ENCODE assay signal across 9 cellular contexts in the genomic region with DNA sequence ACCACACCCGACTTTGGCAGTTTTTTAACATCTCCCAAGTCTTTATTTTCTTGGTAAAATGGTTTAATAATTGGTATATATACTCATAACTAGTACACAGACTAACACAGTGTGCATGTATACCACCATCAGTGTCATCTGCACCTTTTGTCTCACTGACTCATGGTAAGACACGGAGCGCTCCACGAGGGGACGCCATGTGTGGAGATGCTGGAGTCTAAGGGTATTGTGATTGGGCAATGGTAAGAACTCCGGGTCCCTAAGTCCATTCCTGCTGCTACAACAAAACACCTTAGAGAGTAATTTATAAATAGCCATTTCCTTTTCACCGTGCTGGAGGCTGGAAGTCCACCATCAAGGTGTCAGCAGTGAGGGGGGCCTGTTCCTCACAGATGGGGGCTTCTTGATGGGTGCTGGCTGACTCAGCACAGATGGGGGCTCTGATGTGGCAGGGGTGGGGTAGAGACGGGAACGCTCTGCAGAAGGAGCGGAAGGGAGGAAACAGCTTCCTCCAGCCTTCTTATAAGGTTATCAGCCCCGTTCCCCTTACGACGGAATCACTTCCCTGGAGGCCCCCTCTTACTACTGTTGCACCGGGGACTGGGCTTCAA. TPM values are rescaled to one million over a fixed set of nuclear protein-coding genes. Genes with fewer than 3 reads are reported as not detected.
DNase-seq lines count a peak whose midpoint lies in the region; ATAC-seq and TF ChIP-seq lines count a peak whose summit lies in the region.
"Had no signal": no experiment of that assay in that cellular context is flagged by ENCODE, and none has a peak within 500 bp of the region (broad histone marks: within the 10 kb centered on the region; RNA-seq: fewer than 3 reads in every experiment).

No MANE protein-coding gene starts in this region.

- WGBS in iPS DF 6.9 (ENCODE audit: insufficient coverage, insufficient read length) = no CpG with 5 or more reads among the region's 14 CpGs

- H3K36me3 ChIP-seq in HAP-1 (replicated peaks) (no peaks in the 10 kb centered on the region), iPS DF 6.9 (ENCODE audit: control insufficient read depth, insufficient read depth, low read length) (no peaks in the 10 kb centered on the region)

- ATAC-seq in foreskin keratinocyte (no peak), HG02571 (IDR thresholded peaks at IDR 0.05; ENCODE audit: unreplicated experiment) (no peak)
- ATAC-seq: HCT116 had no signal

- H3K9me3 ChIP-seq in HAP-1 = no peaks in the 10 kb centered on the region
- no peaks in the 10 kb centered on the region for H3K9me3 ChIP-seq in iPS DF 6.9 (ENCODE audit: control insufficient read depth, insufficient read depth, low read length)

- no peak for TF ChIP-seq CTCF in foreskin keratinocyte (conservative IDR thresholded peaks at IDR 0.05)

- in situ Hi-C loops in HAP-1 (cut with MboI; ENCODE audit: low sequenced_read_pairs) = no loop called here

- H3K4me1 ChIP-seq in HAP-1 (peaks cover 3% of the 10 kb centered on the region; the same call in 1 of the 2 replicates), iPS DF 6.9 (ENCODE audit: control insufficient read depth, insufficient read depth, low read length) (no peaks in the 10 kb centered on the region), foreskin keratinocyte (no peaks in the 10 kb centered on the region)

- H3K27ac ChIP-seq in iPS DF 6.9 (ENCODE audit: low read length) = no peak overlapping the region
- H3K27ac ChIP-seq in foreskin keratinocyte = no peak overlapping the region

- DNase-seq in HAP-1 (ENCODE audit: low spot score in 2 of 2) (no peak), iPS DF 6.9 (ENCODE audit: low read depth, low spot score) (no peak), foreskin keratinocyte (no peak), NCI-H748 (lab: John Stamatoyannopoulos, UW; ENCODE audit: unreplicated experiment) (no peak), Ammon's horn (ENCODE audit: low spot score) (no peak)
- DNase-seq in activated CD4-positive, alpha-beta T cell treated with anti-CD3 and anti-CD28 coated beads, Interleukin-2, amount 50 U/mL, for 1 hour = peak; percentile 6
- DNase-seq in stimulated activated CD4-positive, alpha-beta T cell treated with anti-CD3 and anti-CD28 coated beads, Interleukin-2, amount 100 ng/mL, for 24 hours = peak; percentile 23 to 27

- H3K27me3 ChIP-seq in HAP-1 (ENCODE audit: low read depth) (no peaks in the 10 kb centered on the region), iPS DF 6.9 (ENCODE audit: control insufficient read depth, insufficient read depth, low read length) (peaks cover 15% of the 10 kb centered on the region; the same call in 1 of the 2 replicates), foreskin keratinocyte (peaks cover 19% of the 10 kb centered on the region)

- peak overlapping the region; percentile 8 for H3K4me3 ChIP-seq in HAP-1
- H3K4me3 ChIP-seq in iPS DF 6.9 (ENCODE audit: low read length) = peak overlapping the region; percentile 36; the same call in 1 of the 2 replicates

RNA-seq across cellular contexts. Expression of a gene that starts 42.0 kb away (rescaled TPM):
- total RNA-seq in foreskin keratinocyte = 0.03 TPM in 1 of 2 replicates, not detected in the other
- polyA plus RNA-seq in foreskin keratinocyte = 0.02 TPM in 1 of 2 replicates, not detected in the other

Comparison
In these comparisons a context has a peak if more than half of its experiments do, and no peak if none do; other contexts are left out.
1. DNase-seq: peak in activated CD4-positive, alpha-beta T cell treated with anti-CD3 and anti-CD28 coated beads, Interleukin-2, amount 50 U/mL, for 1 hour (single experiment) and stimulated activated CD4-positive, alpha-beta T cell treated with anti-CD3 and anti-CD28 coated beads, Interleukin-2, amount 100 ng/mL, for 24 hours (2 of 2); none in HAP-1 (0 of 2), iPS DF 6.9 (single experiment), foreskin keratinocyte (0 of 2), NCI-H748 (single experiment) and Ammon's horn (single experiment).